8 cellular contexts compared by ENCODE assay signal in genomic region chr2:39778775-39779751, GRCh38. TPM values are rescaled to one million over a fixed set of nuclear protein-coding genes. Genes with fewer than 3 reads are reported as not detected.
A peak's percentile ranks its signal among the peaks of the same experiment; 100 is the strongest.
DNase-seq lines count a peak whose midpoint lies in the region; ATAC-seq and TF ChIP-seq lines count a peak whose summit lies in the region.

TSS of gene THUMPD2 (minus strand) at chr2:39779258. CDS start at chr2:39779239, 19 bp downstream.

- DNase-seq in NCI-H526 treated with DMSO at 0.1 percent for 48 hours (lab: John Stamatoyannopoulos, UW) (peak; percentile 61), lung (ENCODE audit: low spot score) (peak; percentile 77)
- peak; percentile 77 for DNase-seq in activated CD4-positive, alpha-beta memory T cell treated with anti-CD3 and anti-CD28 coated beads, Interleukin-2, amount 10 ng/mL, durations not matched to agents 7 days and 5 days
- DNase-seq in stimulated activated CD4-positive, alpha-beta T cell treated with anti-CD3 and anti-CD28 coated beads, TNF-alpha, amount 100 ng/mL, for 24 hours (ENCODE audit: low read depth in 3 of 3), result peak; percentile 27 to 63 (median 41)

- H3K27ac Mint-ChIP-seq in activated CD4-positive, alpha-beta memory T cell treated with anti-CD3 and anti-CD28 coated beads, Interleukin-2, amount 10 ng/mL, durations not matched to agents 7 days and 5 days, result peak within 1 kb of the TSS; percentile 81

- peaks cover 0 to 12% (median 6%) of the 10 kb centered on the region in 11 experiments; a peak in 10 of 22 replicates for H3K9me3 ChIP-seq in BLaER1 treated with 17β-estradiol and CSF1 and Interleukin-3, amounts not matched to agents 10 nM and 100 nM (replicated peaks in 1 of 11)
- H3K9me3 ChIP-seq in ectodermal cell (ENCODE audit: control insufficient read depth, low read length) (no peaks in the 10 kb centered on the region), lung (ENCODE audit: control insufficient read depth in 2 of 2, insufficient read depth in 1 of 2, low read length in 1 of 2) (no peaks in the 10 kb centered on the region)

- H3K4me3 Mint-ChIP-seq in activated CD4-positive, alpha-beta memory T cell treated with anti-CD3 and anti-CD28 coated beads, Interleukin-2, amount 10 ng/mL, durations not matched to agents 7 days and 5 days, result peak within 1 kb of the TSS; percentile 89

- peak; percentile 92 for TF ChIP-seq POLR2A in GM19193 (IDR thresholded peaks at IDR 0.05; ENCODE audit: extremely low read depth, insufficient read depth, insufficient read length)

- H3K27ac ChIP-seq in BLaER1 treated with 17β-estradiol and CSF1 and Interleukin-3, amounts not matched to agents 10 nM and 100 nM, result peak within 1 kb of the TSS; percentile 91 to 99 (median 98)
- H3K27ac ChIP-seq in ectodermal cell (ENCODE audit: insufficient read depth, low read depth, low read length, poor library complexity, severe bottlenecking) (peak within 1 kb of the TSS; percentile 67), lung (ENCODE audit: low read depth in 1 of 2, low read length in 1 of 2) (peak within 1 kb of the TSS; percentile 84 to 89)

- H3K4me2 ChIP-seq in BLaER1 treated with 17β-estradiol and CSF1 and Interleukin-3, amounts not matched to agents 10 nM and 100 nM, result peak within 1 kb of the TSS; percentile 89 to 96 (median 91)

- peak; percentile 56 for ATAC-seq in HG03378 (IDR thresholded peaks at IDR 0.05; ENCODE audit: unreplicated experiment)
- peak; percentile 90 for ATAC-seq in lung (ENCODE audit: insufficient read depth, low FRiP score)

- peaks cover 0 to 18% (median 7%) of the 10 kb centered on the region in 11 experiments; a peak in 14 of 22 replicates for H4K20me1 ChIP-seq in BLaER1 treated with 17β-estradiol and CSF1 and Interleukin-3, amounts not matched to agents 10 nM and 100 nM

- 4% methylated on average over 57 to 58 of the region's 58 CpGs for WGBS in ectodermal cell, 2 experiments
- WGBS in lung, 2 donors, result 3% methylated on average over 57 to 58 of the region's 58 CpGs

- no peaks in the 10 kb centered on the region for H3K9me3 Mint-ChIP-seq in activated CD4-positive, alpha-beta memory T cell treated with anti-CD3 and anti-CD28 coated beads, Interleukin-2, amount 10 ng/mL, durations not matched to agents 7 days and 5 days

- H3K36me3 Mint-ChIP-seq in activated CD4-positive, alpha-beta memory T cell treated with anti-CD3 and anti-CD28 coated beads, Interleukin-2, amount 10 ng/mL, durations not matched to agents 7 days and 5 days (ENCODE audit: low read depth), result peaks cover 25% of the 10 kb centered on the region

- H3K4me1 ChIP-seq in BLaER1 treated with 17β-estradiol and CSF1 and Interleukin-3, amounts not matched to agents 10 nM and 100 nM, result peaks cover 25 to 70% (median 51%) of the 10 kb centered on the region in 10 experiments
- H3K4me1 ChIP-seq in ectodermal cell (ENCODE audit: control insufficient read depth, insufficient read depth, low read length), result peaks cover 4% of the 10 kb centered on the region
- H3K4me1 ChIP-seq in lung (ENCODE audit: control insufficient read depth in 2 of 2, insufficient read depth in 2 of 2, low read length in 2 of 2), result peaks cover 2 to 3% of the 10 kb centered on the region in 2 donors

- CTCF ChIA-PET in activated CD4-positive, alpha-beta memory T cell treated with anti-CD3 and anti-CD28 coated beads, Interleukin-2, amount 10 ng/mL, durations not matched to agents 7 days and 5 days (lab: Charles Lee), result no interaction called here

- H3K4me3 ChIP-seq in BLaER1 treated with 17β-estradiol and CSF1 and Interleukin-3, amounts not matched to agents 10 nM and 100 nM, result peak within 1 kb of the TSS; percentile 75 to 99 (median 89)
- H3K4me3 ChIP-seq in ectodermal cell (ENCODE audit: insufficient read depth, low read depth, low read length), result peak within 1 kb of the TSS; percentile 80
- peak within 1 kb of the TSS; percentile 69 for H3K4me3 ChIP-seq in lung

- no peaks in the 10 kb centered on the region for H3K27me3 ChIP-seq in BLaER1 treated with 17β-estradiol and CSF1 and Interleukin-3, amounts not matched to agents 10 nM and 100 nM
- no peaks in the 10 kb centered on the region for H3K27me3 ChIP-seq in ectodermal cell (ENCODE audit: control insufficient read depth, insufficient read depth, low read length, poor library complexity, severe bottlenecking)
- H3K27me3 ChIP-seq in lung (ENCODE audit: control insufficient read depth, insufficient read depth), result no peaks in the 10 kb centered on the region

- POLR2A ChIA-PET in activated CD4-positive, alpha-beta memory T cell treated with anti-CD3 and anti-CD28 coated beads, Interleukin-2, amount 10 ng/mL, durations not matched to agents 7 days and 5 days (lab: Charles Lee), result interaction anchor here (1.0 kb wide), 2 partner anchors 342 to 563 kb away, joined by 3 read pairs; partner anchors contain the start of gene MAP4K3

- peak within 1 kb of the TSS; percentile 91 to 99 (median 98) for H3K9ac ChIP-seq in BLaER1 treated with 17β-estradiol and CSF1 and Interleukin-3, amounts not matched to agents 10 nM and 100 nM

- TF ChIP-seq CTCF in lung (IDR thresholded peaks at IDR 0.05; ENCODE audit: control extremely low read depth, extremely low read depth), result no peak

- H3K4me1 Mint-ChIP-seq in activated CD4-positive, alpha-beta memory T cell treated with anti-CD3 and anti-CD28 coated beads, Interleukin-2, amount 10 ng/mL, durations not matched to agents 7 days and 5 days, result peaks cover 64% of the 10 kb centered on the region

- no peaks in the 10 kb centered on the region for H3K27me3 Mint-ChIP-seq in activated CD4-positive, alpha-beta memory T cell treated with anti-CD3 and anti-CD28 coated beads, Interleukin-2, amount 10 ng/mL, durations not matched to agents 7 days and 5 days

- H3K36me3 ChIP-seq in BLaER1 treated with 17β-estradiol and CSF1 and Interleukin-3, amounts not matched to agents 10 nM and 100 nM, result peaks cover 0 to 38% (median 26%) of the 10 kb centered on the region in 11 experiments; a peak in 19 of 22 replicates
- no peaks in the 10 kb centered on the region for H3K36me3 ChIP-seq in ectodermal cell (ENCODE audit: control insufficient read depth, insufficient read depth, low read length)
- no peaks in the 10 kb centered on the region for H3K36me3 ChIP-seq in lung (ENCODE audit: control insufficient read depth in 2 of 2, insufficient read depth in 2 of 2, low read length in 2 of 2)

RNA-seq across cellular contexts. Expression of gene THUMPD2, which starts in this region (rescaled TPM):
- 10 to 100 TPM; 12.9 to 13.3 TPM for total RNA-seq in activated CD4-positive, alpha-beta memory T cell treated with anti-CD3 and anti-CD28 coated beads, Interleukin-2, amount 10 ng/mL, durations not matched to agents 7 days and 5 days
- 18.3 TPM for polyA plus RNA-seq in ectodermal cell (2013, experiment 1 of 4)
- 17.9 TPM for polyA plus RNA-seq in ectodermal cell (2013, experiment 2 of 4)
- 16.9 TPM for polyA plus RNA-seq in ectodermal cell (2013, experiment 3 of 4)
- polyA plus RNA-seq in ectodermal cell (2013, experiment 4 of 4), result 15.2 TPM
- total RNA-seq in lung, result 10 to 100 TPM in 1 of 2 donors, 1 to 10 TPM in 1; 8.3 to 28.1 TPM
- polyA plus RNA-seq in lung, result 10 to 100 TPM in 1 of 2 donors, 1 to 10 TPM in 1; 6.9 to 14.8 TPM

Comparison
In these comparisons a context has a peak if more than half of its experiments do, and no peak if none do; other contexts are left out.
1. Peak in every context shown above with its lines: DNase-seq, ATAC-seq, H3K4me3 ChIP-seq and H3K27ac ChIP-seq.